8 cellular contexts compared by ENCODE assay signal in genomic region chr10:99621454-99622246, GRCh38. TPM values are rescaled to one million over a fixed set of nuclear protein-coding genes. Genes with fewer than 3 reads are reported as not detected.
DNase-seq lines count a peak whose midpoint lies in the region; TF ChIP-seq lines count a peak whose summit lies in the region.

No MANE protein-coding gene starts in this region.

- DNase-seq in DMS53 (lab: John Stamatoyannopoulos, UW), result peak; percentile 91
- DNase-seq in NCI-H1694 (lab: John Stamatoyannopoulos, UW), result peak; percentile 58
- peak; percentile 94 for DNase-seq in mammary epithelial cell
- DNase-seq in mesenchymal stem cell, result no peak
- no peak for DNase-seq in D341Med (ENCODE audit: low spot score)
- no peak for DNase-seq in stimulated activated CD4-positive, alpha-beta T cell treated with anti-CD3 and anti-CD28 coated beads, Interleukin-4, amount 100 ng/mL, for 1 hour
- DNase-seq in NCI-H446 treated with DMSO at 0.1 percent for 48 hours (lab: John Stamatoyannopoulos, UW), result no peak

- no peaks in the 10 kb centered on the region for H4K20me1 ChIP-seq in mammary epithelial cell (ENCODE audit: insufficient read depth, low read length)

- H3K4me2 ChIP-seq in mammary epithelial cell (ENCODE audit: insufficient read depth, low read depth, low read length) (peak overlapping the region; percentile 99), mesenchymal stem cell (ENCODE audit: low read length, poor library complexity, severe bottlenecking) (peak overlapping the region; percentile 98)

- H4K8ac ChIP-seq in mesenchymal stem cell (ENCODE audit: low read length), result peak overlapping the region; percentile 100

- CTCF ChIA-PET in mammary epithelial cell (lab: Charles Lee; ENCODE audit: low non-redundant PET), result interaction anchor here (1.0 kb wide), 1 partner anchor 9 kb away, joined by 5 read pairs; no protein-coding TSS in a partner anchor

- H3K36me3 ChIP-seq in mammary epithelial cell (ENCODE audit: insufficient read depth, low read length), result no peaks in the 10 kb centered on the region
- H3K36me3 ChIP-seq in mesenchymal stem cell (ENCODE audit: control insufficient read depth in 1 of 2, insufficient read depth in 2 of 2, low read depth in 1 of 2, low read length in 2 of 2), result peaks cover 0 to under 1% of the 10 kb centered on the region in 2 experiments
- H3K36me3 ChIP-seq in urinary bladder (ENCODE audit: insufficient read depth), result no peaks in the 10 kb centered on the region

- peak overlapping the region; percentile 79 to 91 for H3K14ac ChIP-seq in mesenchymal stem cell (ENCODE audit: low read length in 2 of 2)

- peak overlapping the region; percentile 98 for H2BK15ac ChIP-seq in mesenchymal stem cell (ENCODE audit: low read depth, poor library complexity, severe bottlenecking)

- H3K4me3 ChIP-seq in mammary epithelial cell (replicated peaks in 1 of 3; ENCODE audit: insufficient read depth in 1 of 3, low read depth in 2 of 3, low read length in 3 of 3) (peak overlapping the region; percentile 59 to 76 (median 66)), mesenchymal stem cell (ENCODE audit: insufficient read depth in 1 of 2, low read depth in 1 of 2, low read length in 2 of 2) (peak overlapping the region; percentile 79 to 82), urinary bladder (ENCODE audit: low read depth, low read length) (peak overlapping the region; percentile 47)

- H3K4me1 ChIP-seq in mammary epithelial cell (ENCODE audit: insufficient read depth, low read length), result peaks cover 22% of the 10 kb centered on the region
- H3K4me1 ChIP-seq in mesenchymal stem cell (ENCODE audit: control insufficient read depth, insufficient read depth, low read depth, low read length), result peaks cover 3% of the 10 kb centered on the region
- no peaks in the 10 kb centered on the region for H3K4me1 ChIP-seq in urinary bladder (ENCODE audit: insufficient read depth)

- peak overlapping the region; percentile 37 to 91 for H2BK12ac ChIP-seq in mesenchymal stem cell (ENCODE audit: low read length in 2 of 2)

- H2AK5ac ChIP-seq in mesenchymal stem cell (ENCODE audit: low read length, severe bottlenecking), result no peak overlapping the region

- peak overlapping the region; percentile 78 for H2BK5ac ChIP-seq in mesenchymal stem cell (ENCODE audit: low read depth, low read length, poor library complexity, severe bottlenecking)

- H3K79me1 ChIP-seq in mesenchymal stem cell (replicated peaks; ENCODE audit: low read length, poor library complexity, severe bottlenecking), result peaks cover 12% of the 10 kb centered on the region

- peak overlapping the region; percentile 60 to 95 for H3K4ac ChIP-seq in mesenchymal stem cell (ENCODE audit: low read depth in 1 of 2, low read length in 2 of 2)

- WGBS in mammary epithelial cell (ENCODE audit: low coverage, missing lambda C conversion rate), result 16% methylated on average over 13 of the region's 30 CpGs
- WGBS in mesenchymal stem cell, result 11% methylated on average over 24 of the region's 30 CpGs
- 13% methylated on average over 30 of the region's 30 CpGs for WGBS in urinary bladder

- H3K9me3 ChIP-seq in mammary epithelial cell (replicated peaks; ENCODE audit: insufficient read depth, low read length) (no peaks in the 10 kb centered on the region), mesenchymal stem cell (ENCODE audit: control insufficient read depth, low read length) (no peaks in the 10 kb centered on the region)

- TSS peak; percentile 86 for BruUV-seq in mammary epithelial cell (replicated peaks; lab: Mats Ljungman, UMichigan)

- intact Hi-C loops in mammary epithelial cell (cut with micrococcal nuclease), result loop anchor here (1.0 to 2.0 kb wide), 4 partner anchors 40 to 191 kb away; partner anchors contain the start of gene GOT1

- H2AFZ ChIP-seq in mammary epithelial cell (ENCODE audit: low read depth, low read length) (peak overlapping the region; percentile 89), mesenchymal stem cell (ENCODE audit: low read depth, low read length) (peak overlapping the region; percentile 96)

- no peak overlapping the region for H3K23ac ChIP-seq in mesenchymal stem cell (ENCODE audit: low read length in 2 of 2)

- H2BK120ac ChIP-seq in mesenchymal stem cell (ENCODE audit: low read depth, low read length), result peak overlapping the region; percentile 83

- H3K18ac ChIP-seq in mesenchymal stem cell (ENCODE audit: low read depth in 1 of 2, low read length in 2 of 2), result peak overlapping the region; percentile 96 to 98

- peaks cover 36% of the 10 kb centered on the region for H3K79me2 ChIP-seq in mammary epithelial cell (ENCODE audit: insufficient read depth, low read length)

- in situ Hi-C loops in mammary epithelial cell (cut with MboI; ENCODE audit: low sequenced_read_pairs in 2 of 2), result loop anchor here in 1 of 2 donors (5.0 kb wide), 1 partner anchor 41 kb away; no protein-coding TSS in a partner anchor

- no peaks in the 10 kb centered on the region for H3K27me3 ChIP-seq in mammary epithelial cell (ENCODE audit: insufficient read depth, low read length)
- H3K27me3 ChIP-seq in mesenchymal stem cell (ENCODE audit: control insufficient read depth in 1 of 2, insufficient read depth in 1 of 2, low read length in 2 of 2), result no peaks in the 10 kb centered on the region

- H4K91ac ChIP-seq in mesenchymal stem cell (ENCODE audit: low read length), result peak overlapping the region; percentile 99

- no peak for TF ChIP-seq CTCF in mammary epithelial cell (conservative IDR thresholded peaks at IDR 0.05 in 1 of 2, IDR thresholded peaks at IDR 0.05 in 1 of 2; ENCODE audit: extremely low read depth in 1 of 2, insufficient read depth in 1 of 2, low read depth in 1 of 2, low read length in 2 of 2)

- dilution Hi-C loops in mammary epithelial cell (cut with HindIII; ENCODE audit: low sequenced_read_pairs), result no loop called here

- H3K27ac ChIP-seq in mammary epithelial cell (ENCODE audit: insufficient read depth, low read depth, low read length) (peak overlapping the region; percentile 96), mesenchymal stem cell (ENCODE audit: low read length, poor library complexity, severe bottlenecking) (peak overlapping the region; percentile 99), urinary bladder (ENCODE audit: low read depth) (peak overlapping the region; percentile 96)

- H3K9ac ChIP-seq in mammary epithelial cell (ENCODE audit: insufficient read depth, low read length) (peak overlapping the region; percentile 90), mesenchymal stem cell (ENCODE audit: low read length) (peak overlapping the region; percentile 98)

RNA-seq across cellular contexts. Expression of gene SLC25A28, which starts 1.4 kb away (rescaled TPM):
- total RNA-seq in mammary epithelial cell (10 to 100 TPM; 16.8 to 40.5 TPM), urinary bladder (28.5 TPM)
- polyA plus RNA-seq in mammary epithelial cell (31.9 TPM), urinary bladder (83.4 TPM)
- polyA minus RNA-seq in mammary epithelial cell, result 15.7 TPM
- polyA plus RNA-seq in mesenchymal stem cell (2013, experiment 1 of 2), result 36.1 TPM
- polyA plus RNA-seq in mesenchymal stem cell (2013, experiment 2 of 2), result 35.3 TPM

RNA-seq across cellular contexts. Expression of gene ENTPD7, which starts 37.7 kb away (rescaled TPM):
- 10 to 100 TPM; 23.2 to 47.2 TPM for total RNA-seq in mammary epithelial cell
- 18.3 TPM for polyA plus RNA-seq in mammary epithelial cell
- 34.5 TPM for polyA minus RNA-seq in mammary epithelial cell
- 16.1 TPM for polyA plus RNA-seq in mesenchymal stem cell (2013, experiment 1 of 2)
- polyA plus RNA-seq in mesenchymal stem cell (2013, experiment 2 of 2), result 16.0 TPM
- total RNA-seq in urinary bladder, result 26.2 TPM
- 7.4 TPM for polyA plus RNA-seq in urinary bladder

Comparison
In these comparisons a context has a peak if more than half of its experiments do, and no peak if none do; other contexts are left out.
1. DNase-seq: peak in DMS53 (single experiment), NCI-H1694 (single experiment) and mammary epithelial cell (single experiment); none in mesenchymal stem cell (single experiment), D341Med (single experiment), stimulated activated CD4-positive, alpha-beta T cell treated with anti-CD3 and anti-CD28 coated beads, Interleukin-4, amount 100 ng/mL, for 1 hour (single experiment) and NCI-H446 treated with DMSO at 0.1 percent for 48 hours (single experiment).
2. Peak in every context shown above with its lines, with median percentiles within 50 percentile points of each other: H3K27ac ChIP-seq and H3K4me3 ChIP-seq.